ENCODE assay signal across 21 cellular contexts in the genomic region with DNA sequence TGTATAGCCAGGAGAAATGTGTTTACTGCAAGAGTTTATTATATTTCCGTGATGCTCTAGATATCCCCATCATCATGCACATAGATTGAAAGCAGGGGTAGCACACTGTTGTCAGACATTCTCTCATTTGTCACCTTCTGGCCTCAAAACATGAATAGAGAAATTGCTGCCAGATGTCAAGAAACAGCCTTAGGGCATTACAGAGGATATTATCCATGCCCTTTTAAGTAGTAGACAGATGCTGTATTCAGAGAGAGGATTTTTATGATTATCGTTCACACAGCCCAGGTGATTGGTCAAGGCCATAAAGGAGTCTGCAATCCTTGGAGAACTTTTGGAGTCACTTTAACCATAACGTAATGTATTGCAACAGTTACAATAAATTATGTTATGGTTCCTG.
"Had no signal": no experiment of that assay in that cellular context is flagged by ENCODE, and none has a peak within 500 bp of the region (broad histone marks: within the 10 kb centered on the region; RNA-seq: fewer than 3 reads in every experiment).

No MANE protein-coding gene starts in this region.

- H3K4me3 Mint-ChIP-seq: activated CD4-positive, alpha-beta memory T cell treated with anti-CD3 and anti-CD28 coated beads for 36 hours; activated T-helper 1 cell treated with anti-CD3 and anti-CD28 coated beads, Interleukin-12 subunit alpha, Interleukin-12 subunit beta, Interleukin-2, Interleukin-4 antibody, amounts not matched to agents 30 ng/mL and 10 ng/mL and 1 ng/mL, durations not matched to agents 14 hours and 24 hours and 36 hours; nephron; T-helper 2 cell treated with Interferon-gamma antibody and Interleukin-4, amounts not matched to agents 5 μg/mL and 100 μg/mL, for 36 hours; WTC11 had no signal

- H3K36me3 Mint-ChIP-seq: activated CD4-positive, alpha-beta memory T cell treated with anti-CD3 and anti-CD28 coated beads for 36 hours; activated naive CD4-positive, alpha-beta T cell treated with anti-CD3 and anti-CD28 coated beads, Interleukin-2, amount 50 U/mL, for 72 hours; WTC11 had no signal

- H3K4me1 ChIP-seq: esophagus squamous epithelium, lower lobe of right lung, tibial artery had no signal

- DNase-seq: activated CD4-positive, alpha-beta memory T cell treated with anti-CD3 and anti-CD28 coated beads for 36 hours; activated CD4-positive, alpha-beta T cell treated with anti-CD3 and anti-CD28 coated beads for 4 hours; activated gamma-delta T cell treated with Interleukin-2 at 50 U/mL for 16 hours; activated T-cell treated with anti-CD3 and anti-CD28 coated beads for 4 hours; amygdala; dermis blood vessel endothelial cell; effector memory CD4-positive, alpha-beta T cell; esophagus squamous epithelium; hippocampal formation; left cardiac atrium; lower lobe of right lung; stimulated activated CD4-positive, alpha-beta T cell treated with anti-CD3 and anti-CD28 coated beads, Interleukin-2, amount 100 ng/mL, for 24 hours; stimulated activated naive CD8-positive, alpha-beta T cell treated with anti-CD3 and anti-CD28 coated beads, Interleukin-15, Interleukin-2, amounts not matched to agents 100 U/mL and 50 U/mL, for 24 hours; substantia nigra; tibial artery had no signal

- H3K27me3 ChIP-seq: cardiac muscle cell, esophagus squamous epithelium, tibial artery had no signal

- H3K9me3 ChIP-seq: lower lobe of right lung had no signal

- H3K4me3 ChIP-seq: cardiac muscle cell, esophagus squamous epithelium, lower lobe of right lung, tibial artery had no signal

- H3K36me3 ChIP-seq: cardiac muscle cell, esophagus squamous epithelium, lower lobe of right lung, tibial artery had no signal

- H3K4me1 Mint-ChIP-seq: nephron had no signal

- H3K27me3 Mint-ChIP-seq: activated CD4-positive, alpha-beta memory T cell treated with anti-CD3 and anti-CD28 coated beads for 36 hours had no signal

- ATAC-seq: activated naive CD4-positive, alpha-beta T cell treated with anti-CD3 and anti-CD28 coated beads, Interleukin-2, amount 50 U/mL, for 72 hours; left cardiac atrium; lower lobe of right lung; stimulated activated naive CD8-positive, alpha-beta T cell treated with anti-CD3 and anti-CD28 coated beads, Interleukin-15, Interleukin-2, amounts not matched to agents 100 U/mL and 50 U/mL, for 24 hours had no signal

- H3K9me3 Mint-ChIP-seq: activated T-helper 1 cell treated with anti-CD3 and anti-CD28 coated beads, Interleukin-12 subunit alpha, Interleukin-12 subunit beta, Interleukin-2, Interleukin-4 antibody, amounts not matched to agents 30 ng/mL and 10 ng/mL and 1 ng/mL, durations not matched to agents 14 hours and 24 hours and 36 hours; nephron; WTC11 had no signal

- H3K27ac Mint-ChIP-seq: activated CD4-positive, alpha-beta memory T cell treated with anti-CD3 and anti-CD28 coated beads for 36 hours; activated naive CD4-positive, alpha-beta T cell treated with anti-CD3 and anti-CD28 coated beads, Interleukin-2, amount 50 U/mL, for 72 hours; activated T-helper 1 cell treated with anti-CD3 and anti-CD28 coated beads, Interleukin-12 subunit alpha, Interleukin-12 subunit beta, Interleukin-2, Interleukin-4 antibody, amounts not matched to agents 30 ng/mL and 10 ng/mL and 1 ng/mL, durations not matched to agents 14 hours and 24 hours and 36 hours; T-helper 2 cell treated with Interferon-gamma antibody and Interleukin-4, amounts not matched to agents 5 μg/mL and 100 μg/mL, for 36 hours; WTC11 had no signal

- H3K27ac ChIP-seq: cardiac muscle cell, esophagus squamous epithelium, lower lobe of right lung, tibial artery had no signal
